11 cellular contexts compared by ENCODE assay signal in the genomic region with DNA sequence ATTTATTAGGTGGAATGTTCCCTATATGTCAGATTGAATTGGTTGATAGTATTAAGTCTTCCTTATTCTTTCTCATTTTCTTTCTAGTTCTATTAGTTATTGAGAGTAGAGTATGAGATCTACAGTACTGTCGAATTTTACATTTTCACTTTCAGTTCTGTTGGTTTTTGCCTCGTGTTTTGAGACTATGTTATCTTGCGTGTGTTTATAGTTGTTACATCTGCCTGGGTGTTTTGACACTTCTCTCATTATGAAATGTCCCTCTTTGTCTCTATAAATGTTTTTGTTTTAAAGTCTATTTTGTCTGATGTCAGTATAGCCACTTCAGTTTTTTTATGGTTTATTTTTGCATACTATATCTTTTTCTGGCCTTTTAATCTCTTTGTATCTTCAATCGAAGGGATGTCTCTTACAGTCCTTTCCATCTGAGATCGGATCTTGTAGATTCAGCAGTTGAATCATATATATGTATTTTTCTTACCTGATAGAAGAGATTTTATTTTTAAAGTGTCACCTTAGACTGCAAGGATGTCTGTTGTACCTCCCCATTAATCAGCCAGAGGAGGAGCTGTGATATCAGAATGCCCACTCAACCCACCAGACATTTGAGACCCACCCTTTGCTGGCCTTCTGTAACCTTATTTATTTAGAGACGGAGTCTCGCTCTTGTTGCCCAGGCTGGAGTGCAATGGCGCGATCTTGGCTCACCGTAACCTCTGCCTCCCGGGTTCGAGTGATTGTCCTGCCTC. TPM values are rescaled to one million over a fixed set of nuclear protein-coding genes. Genes with fewer than 3 reads are reported as not detected.
DNase-seq lines count a peak whose midpoint lies in the region; ATAC-seq, FAIRE-seq and TF ChIP-seq lines count a peak whose summit lies in the region.
"Had no signal": no experiment of that assay in that cellular context is flagged by ENCODE, and none has a peak within 500 bp of the region (broad histone marks: within the 10 kb centered on the region; RNA-seq: fewer than 3 reads in every experiment).

No MANE protein-coding gene starts in this region.

- no peak overlapping the region for H2AFZ ChIP-seq in hepatocyte

- peaks cover 12% of the 10 kb centered on the region for H3K36me3 Mint-ChIP-seq in T-helper 1 cell treated with Interleukin-12 subunit alpha and Interleukin-12 subunit beta and Interleukin-4 antibody, amounts not matched to agents 30 μg/mL and 1 μg/mL, for 36 hours (ENCODE audit: low read depth)

- WGBS in hepatocyte (ENCODE audit: low lambda C conversion rate, missing lambda C conversion rate) = 94% methylated on average over 12 of the region's 12 CpGs

- no peaks in the 10 kb centered on the region for H3K27me3 ChIP-seq in hepatocyte

- no peak for FAIRE-seq in frontal cortex (lab: Jason Lieb, UNC)

- H3K4me1 Mint-ChIP-seq in T-helper 1 cell treated with Interleukin-12 subunit alpha and Interleukin-12 subunit beta and Interleukin-4 antibody, amounts not matched to agents 30 μg/mL and 1 μg/mL, for 36 hours (ENCODE audit: low read depth) = peaks cover 28% of the 10 kb centered on the region

- H3K9me3 ChIP-seq in hepatocyte (ENCODE audit: low read depth) = no peaks in the 10 kb centered on the region

- H3K36me3 ChIP-seq in hepatocyte (replicated peaks; ENCODE audit: insufficient read depth, low read depth) = no peaks in the 10 kb centered on the region

- H3K27ac ChIP-seq in hepatocyte = no peak overlapping the region

- no peaks in the 10 kb centered on the region for H3K4me1 ChIP-seq in hepatocyte (ENCODE audit: insufficient read depth)

- H3K4me2 ChIP-seq in hepatocyte = peak overlapping the region; percentile 36

- TF ChIP-seq CTCF in hepatocyte (IDR thresholded peaks at IDR 0.05; ENCODE audit: poor library complexity) = no peak

- DNase-seq in ACHN (peak; percentile 10), hepatocyte (ENCODE audit: low spot score) (no peak), frontal cortex (ENCODE audit: low spot score in 2 of 2) (no peak), NCI-H1417 treated with DMSO at 0.1 percent for 48 hours (lab: John Stamatoyannopoulos, UW) (no peak), 8988T (no peak)
- DNase-seq: amniotic stem cell, DMS153 had no signal

- peak overlapping the region; percentile 10 for H3K4me3 ChIP-seq in hepatocyte

- in situ Hi-C loops in ACHN (cut with HindIII; ENCODE audit: low pct_ligation_motif_present, low pct_unique_long_range_greater_than_20kb, low sequenced_read_pairs) = no loop called here

- peaks cover 99% of the 10 kb centered on the region for H3K79me2 ChIP-seq in hepatocyte

- H3K9me2 ChIP-seq in hepatocyte (replicated peaks; ENCODE audit: insufficient read depth) = no peaks in the 10 kb centered on the region

- ATAC-seq in GM18499 (IDR thresholded peaks at IDR 0.05; ENCODE audit: insufficient read depth, unreplicated experiment) = peak; percentile 57
- no peak for ATAC-seq in GM21526 (IDR thresholded peaks at IDR 0.05; ENCODE audit: low FRiP score, unreplicated experiment)

- peak overlapping the region; percentile 77 for H3K4me3 Mint-ChIP-seq in T-helper 1 cell treated with Interleukin-12 subunit alpha and Interleukin-12 subunit beta and Interleukin-4 antibody, amounts not matched to agents 30 μg/mL and 1 μg/mL, for 36 hours

- H3K9me3 Mint-ChIP-seq in T-helper 1 cell treated with Interleukin-12 subunit alpha and Interleukin-12 subunit beta and Interleukin-4 antibody, amounts not matched to agents 30 μg/mL and 1 μg/mL, for 36 hours = no peaks in the 10 kb centered on the region

- peak overlapping the region; percentile 83 for H3K27ac Mint-ChIP-seq in T-helper 1 cell treated with Interleukin-12 subunit alpha and Interleukin-12 subunit beta and Interleukin-4 antibody, amounts not matched to agents 30 μg/mL and 1 μg/mL, for 36 hours
- H3K27ac Mint-ChIP-seq: progenitor cell of endocrine pancreas had no signal

- H4K20me1 ChIP-seq in hepatocyte (ENCODE audit: insufficient read depth, poor library complexity, severe bottlenecking) = peaks cover 75% of the 10 kb centered on the region

- no peaks in the 10 kb centered on the region for H3K27me3 Mint-ChIP-seq in T-helper 1 cell treated with Interleukin-12 subunit alpha and Interleukin-12 subunit beta and Interleukin-4 antibody, amounts not matched to agents 30 μg/mL and 1 μg/mL, for 36 hours (ENCODE audit: low read depth)
- H3K27me3 Mint-ChIP-seq: progenitor cell of endocrine pancreas had no signal

RNA-seq across cellular contexts. Expression of a gene that starts 20.7 kb away (rescaled TPM):
- total RNA-seq in hepatocyte (40.6 and 46.0 TPM in 2 replicates), frontal cortex (71.7 TPM)
- 47.0 and 47.7 TPM in 2 replicates for polyA plus RNA-seq in hepatocyte

RNA-seq across cellular contexts. Expression of a gene that starts 34.0 kb away (rescaled TPM):
- 62.7 and 86.0 TPM in 2 replicates for total RNA-seq in hepatocyte
- polyA plus RNA-seq in hepatocyte = 102 and 109 TPM in 2 replicates
- 13.0 TPM for total RNA-seq in frontal cortex

RNA-seq across cellular contexts. Expression of a gene that starts 49.2 kb away (rescaled TPM):
- total RNA-seq in hepatocyte = 20.4 and 24.3 TPM in 2 replicates
- 46.9 and 50.3 TPM in 2 replicates for polyA plus RNA-seq in hepatocyte
- 19.6 TPM for total RNA-seq in frontal cortex
